ENCODE assay signal across 20 cellular contexts in the genomic region with DNA sequence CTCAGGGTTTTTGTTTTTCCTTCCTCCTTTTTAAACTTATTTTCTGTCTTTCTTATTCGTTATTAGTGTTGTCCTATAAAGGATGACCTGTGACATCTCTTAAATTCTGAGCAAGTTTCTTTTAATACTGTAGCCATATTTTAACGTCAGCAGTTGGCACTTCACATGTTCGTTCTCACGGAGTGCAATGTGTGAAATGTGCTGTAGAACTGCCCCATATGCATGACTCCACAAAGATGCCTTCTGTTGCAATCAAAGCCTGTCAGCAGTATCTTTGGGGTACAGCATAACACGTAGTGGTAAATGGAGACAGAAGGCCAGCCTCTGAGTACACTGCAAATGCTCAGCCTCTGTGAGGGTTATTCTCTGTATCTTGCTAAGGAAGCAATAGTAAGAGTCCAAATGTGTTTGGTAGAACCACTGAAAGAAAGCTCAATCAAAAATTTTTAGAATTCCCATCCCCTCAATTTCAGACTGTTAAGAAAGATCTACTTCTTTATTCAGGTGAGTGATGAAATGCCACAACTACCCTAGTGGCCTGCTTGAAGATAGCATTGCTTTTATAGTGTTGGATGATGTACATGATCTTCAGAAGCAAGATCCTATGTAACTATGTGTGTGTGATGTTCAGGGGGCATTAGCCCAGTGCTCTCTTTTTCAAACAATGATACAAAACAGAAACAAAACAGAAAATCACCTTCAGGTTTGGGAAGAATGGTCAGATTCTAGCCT.
DNase-seq lines count a peak whose midpoint lies in the region; FAIRE-seq and TF ChIP-seq lines count a peak whose summit lies in the region.
"Had no signal": no experiment of that assay in that cellular context is flagged by ENCODE, and none has a peak within 500 bp of the region (broad histone marks: within the 10 kb centered on the region; RNA-seq: fewer than 3 reads in every experiment).

No MANE protein-coding gene starts in this region.

- no peak overlapping the region for H4K5ac ChIP-seq in H9 (ENCODE audit: insufficient read length, low read depth, low read length)

- no peak for TF ChIP-seq EP300 in stomach (IDR thresholded peaks at IDR 0.05)

- H3K9me1 ChIP-seq in keratinocyte (ENCODE audit: control insufficient read depth, extremely low read depth, insufficient read depth, low read length) = no peaks in the 10 kb centered on the region

- no peak overlapping the region for H3K27ac Mint-ChIP-seq in H9
- H3K27ac Mint-ChIP-seq: activated CD4-positive, alpha-beta T cell treated with anti-CD3 and anti-CD28 coated beads for 36 hours; activated CD8-positive, alpha-beta memory T cell treated with anti-CD3 and anti-CD28 coated beads, Interleukin-2, amount 10 ng/mL, durations not matched to agents 7 days and 5 days had no signal

- H4K20me1 ChIP-seq in H9 (ENCODE audit: control insufficient read depth, insufficient read depth, insufficient read length) = no peaks in the 10 kb centered on the region
- H4K20me1 ChIP-seq in keratinocyte (ENCODE audit: control insufficient read depth, extremely low read depth, insufficient read depth, low read length) = no peaks in the 10 kb centered on the region

- H3K4me2 ChIP-seq in H9 (ENCODE audit: insufficient read depth, insufficient read length, low read length) (no peak overlapping the region), keratinocyte (ENCODE audit: control insufficient read depth, extremely low read depth, insufficient read depth, low read depth, low read length) (no peak overlapping the region)

- no peak overlapping the region for H3T11ph ChIP-seq in H9 (ENCODE audit: low read length)

- WGBS in H9 (ENCODE audit: extremely low coverage, insufficient read length, low lambda C conversion rate) = no CpG with 5 or more reads among the region's 5 CpGs
- WGBS in stomach, 5 donors = 71 to 90% (median 83%) methylated on average over 5 of the region's 5 CpGs

- H3K4me3 ChIP-seq in ascending aorta (no peak overlapping the region), keratinocyte (ENCODE audit: control insufficient read depth in 2 of 3, extremely low read depth in 1 of 3, insufficient read depth in 2 of 3, low read depth in 1 of 3, low read length in 3 of 3) (no peak overlapping the region), stomach (no peak overlapping the region), vagina (no peak overlapping the region)
- H3K4me3 ChIP-seq: K562, mucosa of descending colon had no signal

- H3K27me3 ChIP-seq in H9 (ENCODE audit: insufficient read depth, low read length) = no peaks in the 10 kb centered on the region
- no peaks in the 10 kb centered on the region for H3K27me3 ChIP-seq in ascending aorta
- no peaks in the 10 kb centered on the region for H3K27me3 ChIP-seq in keratinocyte (ENCODE audit: control insufficient read depth, extremely low read depth, insufficient read depth, low read length)
- no peaks in the 10 kb centered on the region for H3K27me3 ChIP-seq in stomach
- no peaks in the 10 kb centered on the region for H3K27me3 ChIP-seq in vagina

- no peak for TF ChIP-seq POLR2A in stomach (IDR thresholded peaks at IDR 0.05)
- TF ChIP-seq POLR2A in vagina (IDR thresholded peaks at IDR 0.05) = no peak

- H3K9ac ChIP-seq in H9 (ENCODE audit: extremely low read depth, insufficient read length, low read length) (no peak overlapping the region), keratinocyte (ENCODE audit: control insufficient read depth, extremely low read depth, insufficient read depth, low read length) (no peak overlapping the region)

- intact Hi-C loops in ascending aorta (cut with DNase I) = loop anchor here (10.0 kb wide), 1 partner anchor 435 kb away; no protein-coding TSS in a partner anchor
- intact Hi-C loops in stomach (cut with DNase I; ENCODE audit: low total_unique reads) = no loop called here
- intact Hi-C loops in vagina (cut with DNase I) = no loop called here

- H3K36me3 ChIP-seq in ascending aorta = no peaks in the 10 kb centered on the region
- H3K36me3 ChIP-seq in keratinocyte (ENCODE audit: control insufficient read depth in 2 of 2, extremely low read depth in 1 of 2, insufficient read depth in 2 of 2, low read length in 2 of 2) = no peaks in the 10 kb centered on the region
- no peaks in the 10 kb centered on the region for H3K36me3 ChIP-seq in stomach
- H3K36me3 ChIP-seq in vagina = no peaks in the 10 kb centered on the region

- no peaks in the 10 kb centered on the region for H3K79me1 ChIP-seq in H9 (ENCODE audit: insufficient read depth, low read depth, low read length, poor library complexity, severe bottlenecking)

- no peaks in the 10 kb centered on the region for H3K9me3 ChIP-seq in H9 (ENCODE audit: control insufficient read depth, low read depth, low read length)
- H3K9me3 ChIP-seq in ascending aorta = no peaks in the 10 kb centered on the region
- no peaks in the 10 kb centered on the region for H3K9me3 ChIP-seq in keratinocyte (ENCODE audit: control insufficient read depth, low read depth, low read length)
- no peaks in the 10 kb centered on the region for H3K9me3 ChIP-seq in stomach
- H3K9me3 ChIP-seq in vagina = no peaks in the 10 kb centered on the region
- H3K9me3 ChIP-seq: mucosa of descending colon had no signal

- no peaks in the 10 kb centered on the region for H3K79me2 ChIP-seq in H9 (ENCODE audit: insufficient read depth, low read length)
- no peaks in the 10 kb centered on the region for H3K79me2 ChIP-seq in keratinocyte (ENCODE audit: control insufficient read depth, insufficient read depth, low read length)

- no peak overlapping the region for H2AK5ac ChIP-seq in H9 (ENCODE audit: insufficient read length, low read length)

- H3K4ac ChIP-seq in H9 (ENCODE audit: low read depth, low read length) = no peak overlapping the region

- TF ChIP-seq CTCF in H9 (conservative IDR thresholded peaks at IDR 0.05) (peak; percentile 51), ascending aorta (IDR thresholded peaks at IDR 0.05) (no peak), keratinocyte (optimal IDR thresholded peaks at IDR 0.05 in 1 of 3, IDR thresholded peaks at IDR 0.05 in 1 of 3, conservative IDR thresholded peaks at IDR 0.05 in 1 of 3; ENCODE audit: extremely low read depth in 1 of 3, insufficient read depth in 2 of 3, low read length in 3 of 3) (peak in 2 of 3 experiments; percentile 6 to 10), stomach (IDR thresholded peaks at IDR 0.05) (no peak), vagina (IDR thresholded peaks at IDR 0.05) (no peak)

- no peak overlapping the region for H2BK20ac ChIP-seq in H9 (ENCODE audit: low read depth, low read length, poor library complexity, severe bottlenecking)

- H3K4me1 ChIP-seq in H9 (ENCODE audit: insufficient read depth, low read length) = peaks cover 4% of the 10 kb centered on the region
- no peaks in the 10 kb centered on the region for H3K4me1 ChIP-seq in ascending aorta
- H3K4me1 ChIP-seq in keratinocyte (ENCODE audit: control insufficient read depth, extremely low read depth, insufficient read depth, low read length) = no peaks in the 10 kb centered on the region
- no peaks in the 10 kb centered on the region for H3K4me1 ChIP-seq in stomach
- H3K4me1 ChIP-seq in vagina = no peaks in the 10 kb centered on the region

- H2BK120ac ChIP-seq in H9 (ENCODE audit: low read depth, low read length, poor library complexity, severe bottlenecking) = no peak overlapping the region

- H4K91ac ChIP-seq in H9 (ENCODE audit: insufficient read length, low read depth, low read length) = no peak overlapping the region

- FAIRE-seq in keratinocyte (lab: Jason Lieb, UNC) = no peak
- FAIRE-seq: K562 had no signal

- no peak overlapping the region for H3K56ac ChIP-seq in H9 (ENCODE audit: insufficient read length, low read depth, low read length)

- no peaks in the 10 kb centered on the region for H3K27me3 Mint-ChIP-seq in H9 (ENCODE audit: low read depth)

- no peak overlapping the region for H3K23ac ChIP-seq in H9 (ENCODE audit: insufficient read length, low read depth, low read length)

- no peaks in the 10 kb centered on the region for H3K36me3 Mint-ChIP-seq in H9 (ENCODE audit: insufficient read depth in 1 of 3, low read depth in 3 of 3)
- H3K36me3 Mint-ChIP-seq: activated CD8-positive, alpha-beta memory T cell treated with anti-CD3 and anti-CD28 coated beads, Interleukin-2, amount 10 ng/mL, durations not matched to agents 7 days and 5 days had no signal

- no peak overlapping the region for H3K18ac ChIP-seq in H9 (ENCODE audit: insufficient read length, low read depth, low read length)

- H4K8ac ChIP-seq in H9 (replicated peaks; ENCODE audit: insufficient read length, low read depth, low read length) = no peak overlapping the region

- no peak overlapping the region for H2BK12ac ChIP-seq in H9 (ENCODE audit: insufficient read length, low read depth, low read length)

- dilution Hi-C loops in keratinocyte (cut with MboI; ENCODE audit: extremely low pct_ligation_motif_present, low sequenced_read_pairs) = no loop called here

- H3K14ac ChIP-seq in H9 (ENCODE audit: insufficient read depth, low read length) = no peak overlapping the region

- H2AFZ ChIP-seq in H9 (ENCODE audit: low read length) (no peak overlapping the region), keratinocyte (ENCODE audit: control insufficient read depth, low read length) (no peak overlapping the region)

- no peak overlapping the region for H3K27ac ChIP-seq in H9 (ENCODE audit: insufficient read length, low read depth, low read length)
- H3K27ac ChIP-seq in ascending aorta = peak overlapping the region; percentile 21 to 45
- no peak overlapping the region for H3K27ac ChIP-seq in keratinocyte (ENCODE audit: control insufficient read depth, insufficient read depth, low read length)
- no peak overlapping the region for H3K27ac ChIP-seq in stomach
- H3K27ac ChIP-seq in vagina = no peak overlapping the region

- no peak overlapping the region for H2BK15ac ChIP-seq in H9 (ENCODE audit: low read depth, low read length)

- no peaks in the 10 kb centered on the region for H3K9me3 Mint-ChIP-seq in H9

- H2BK5ac ChIP-seq in H9 (ENCODE audit: insufficient read length, low read length) = no peak overlapping the region

- no peak overlapping the region for H3K4me3 Mint-ChIP-seq in H9
- H3K4me3 Mint-ChIP-seq: activated CD4-positive, alpha-beta T cell treated with anti-CD3 and anti-CD28 coated beads for 36 hours; activated CD8-positive, alpha-beta memory T cell treated with anti-CD3 and anti-CD28 coated beads, Interleukin-2, amount 10 ng/mL, durations not matched to agents 7 days and 5 days had no signal

- DNase-seq in EH (ENCODE audit: low read depth) (peak; percentile 3), H9 (no peak), ascending aorta (ENCODE audit: low spot score in 2 of 2) (no peak), keratinocyte (ENCODE audit: low read depth, low spot score) (no peak), stomach (no peak), NCI-H2171 (lab: John Stamatoyannopoulos, UW) (no peak), HPDE6-E6E7 (ENCODE audit: extremely low spot score) (no peak), vagina (ENCODE audit: extremely low spot score in 2 of 2) (no peak)
- DNase-seq: activated CD4-positive, alpha-beta T cell treated with anti-CD3 and anti-CD28 coated beads for 36 hours; activated CD8-positive, alpha-beta memory T cell treated with anti-CD3 and anti-CD28 coated beads, Interleukin-2, amount 10 ng/mL, durations not matched to agents 7 days and 5 days; caudate nucleus; effector CD4-positive, alpha-beta T cell; mucosa of descending colon; NCI-H1092 treated with DMSO at 0.1 percent for 48 hours; NCI-H2081 treated with DMSO at 0.1 percent for 48 hours; NCI-H524 treated with DMSO at 0.1 percent for 48 hours; nucleus accumbens; SIG-M5; stimulated activated CD4-positive, alpha-beta T cell treated with anti-CD3 and anti-CD28 coated beads, Interleukin-2, amount 100 ng/mL, for 48 hours had no signal

- peaks cover 27 to 30% of the 10 kb centered on the region in 2 experiments for H3K4me1 Mint-ChIP-seq in H9
- H3K4me1 Mint-ChIP-seq: activated CD4-positive, alpha-beta T cell treated with anti-CD3 and anti-CD28 coated beads for 36 hours had no signal

- no peaks in the 10 kb centered on the region for H3K23me2 ChIP-seq in H9 (ENCODE audit: insufficient read length, low read depth, low read length, poor library complexity, severe bottlenecking)

Comparison
In these comparisons a context has a peak if more than half of its experiments do, and no peak if none do; other contexts are left out.
1. H3K27ac ChIP-seq: peak in ascending aorta (2 of 2); none in H9 (single experiment), keratinocyte (single experiment), stomach (0 of 5) and vagina (single experiment).
2. CTCF ChIP-seq: peak in H9 (single experiment) and keratinocyte (2 of 3); none in ascending aorta (0 of 3), stomach (0 of 7) and vagina (0 of 3).